Comparison of ENCODE assay signal across 17 cellular contexts in the genomic region with DNA sequence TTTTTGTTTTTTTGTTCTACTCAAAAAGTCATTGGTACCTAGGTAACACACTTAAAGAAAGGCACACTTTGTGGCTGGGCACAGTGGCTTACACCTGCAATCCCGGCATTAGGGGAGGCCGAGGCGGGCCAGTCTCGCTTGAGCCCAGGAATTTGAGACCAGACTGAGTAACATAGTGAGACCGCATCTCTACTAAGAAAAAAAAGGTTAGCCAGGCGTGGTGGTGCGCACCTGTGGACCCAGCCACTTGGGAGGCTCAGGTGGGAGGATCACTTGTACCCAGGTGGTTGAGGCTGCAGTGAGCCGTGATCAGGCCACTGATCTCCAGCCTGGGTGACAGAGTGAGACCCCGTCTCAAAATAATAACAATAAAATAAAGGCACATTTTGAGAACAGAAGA.
"Had no signal": no experiment of that assay in that cellular context is flagged by ENCODE, and none has a peak within 500 bp of the region (broad histone marks: within the 10 kb centered on the region; RNA-seq: fewer than 3 reads in every experiment).

No MANE protein-coding gene starts in this region.

- DNase-seq: effector memory CD4-positive, alpha-beta T cell; hippocampal formation; kidney glomerular epithelial cell; mesendoderm; naive thymus-derived CD4-positive, alpha-beta T cell; nephron progenitor cell; small intestine; stimulated activated CD4-positive, alpha-beta T cell treated with anti-CD3 and anti-CD28 coated beads, Interleukin-2, amount 100 ng/mL, for 48 hours; stimulated activated naive CD4-positive, alpha-beta T cell treated with Interleukin-2 at 50 U/mL for 16 hours; thyroid gland; uterus had no signal

- H3K4me3 Mint-ChIP-seq: naive thymus-derived CD4-positive, alpha-beta T cell; nephron progenitor cell; type B pancreatic cell had no signal

- H3K27ac Mint-ChIP-seq: naive thymus-derived CD4-positive, alpha-beta T cell; nephron progenitor cell; type B pancreatic cell had no signal

- H2AFZ ChIP-seq: parathyroid adenoma had no signal

- H3K9me3 ChIP-seq: thyroid gland had no signal

- H3K9me3 Mint-ChIP-seq: type B pancreatic cell had no signal

- H3K79me2 ChIP-seq: parathyroid adenoma had no signal

- H3K36me3 Mint-ChIP-seq: type B pancreatic cell had no signal

- FAIRE-seq: endometrium, frontal cortex, small intestine had no signal

- H3K4me1 ChIP-seq: thyroid gland, uterus had no signal

- H3K9ac ChIP-seq: parathyroid adenoma had no signal

- H3K4me3 ChIP-seq: heart left ventricle, thyroid gland, uterus had no signal

- H3K4me1 Mint-ChIP-seq: nephron progenitor cell had no signal

- ATAC-seq: heart left ventricle; left lobe of liver; naive thymus-derived CD4-positive, alpha-beta T cell had no signal

- H3K27ac ChIP-seq: heart left ventricle, parathyroid adenoma, thyroid gland, uterus had no signal

- H3K36me3 ChIP-seq: heart left ventricle, thyroid gland, uterus had no signal
